24 cellular contexts compared by ENCODE assay signal in the genomic region with DNA sequence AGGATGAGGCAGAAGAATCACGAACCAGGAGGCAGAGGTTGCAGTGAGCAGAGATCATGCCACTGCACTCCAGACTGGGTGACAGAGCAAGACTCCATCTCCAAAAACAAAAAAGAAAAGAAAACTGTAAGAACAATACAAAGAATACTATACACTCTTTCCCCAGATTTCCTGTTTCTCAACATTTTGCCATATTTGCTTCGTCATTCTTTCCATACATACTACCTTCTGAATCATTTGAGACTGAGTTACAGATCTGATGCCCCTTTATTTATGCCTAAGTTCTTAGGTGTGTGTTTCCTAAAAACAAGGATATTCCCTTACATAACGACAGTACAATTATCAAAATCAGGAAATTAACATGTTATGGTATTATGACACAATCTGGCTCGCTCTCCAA.
"Had no signal": no experiment of that assay in that cellular context is flagged by ENCODE, and none has a peak within 500 bp of the region (broad histone marks: within the 10 kb centered on the region; RNA-seq: fewer than 3 reads in every experiment).

No MANE protein-coding gene starts in this region.

- H3K9me3 ChIP-seq: MG63, Peyer's patch, SJSA1 had no signal

- H3K36me3 ChIP-seq: MG63, Peyer's patch, SJSA1 had no signal

- H2AFZ ChIP-seq: PC-9 had no signal

- H3K27me3 ChIP-seq: MG63, Peyer's patch, SJSA1 had no signal

- H3K4me1 ChIP-seq: Peyer's patch, SJSA1 had no signal

- DNase-seq: KBM-7, MG63, NCI-H1092, NCI-H1105 treated with DMSO at 0.1 percent for 48 hours, NCI-H1417 treated with DMSO at 0.1 percent for 48 hours, NCI-H187, NCI-H2029, NCI-H2081 treated with DMSO at 0.1 percent for 48 hours, NCI-H2171, NCI-H226, NCI-H446, NCI-H510A, NCI-H524 treated with DMSO at 0.1 percent for 48 hours, NCI-H69, NCI-H774, OCI-M1, PC-9, Peyer's patch, Right ventricle myocardium superior, RPMI8226, SIG-M5 had no signal

- H3K4me3 ChIP-seq: MG63, PC-9, Peyer's patch, SJSA1, SK-N-MC had no signal

- H3K27ac ChIP-seq: HL-60, PC-9, Peyer's patch, SJSA1, SK-N-MC had no signal

- H3K4me2 ChIP-seq: PC-9 had no signal
